Comparison of ENCODE assay signal across 32 cellular contexts in genomic region chr22:24319451-24319850, GRCh38. TPM values are rescaled to one million over a fixed set of nuclear protein-coding genes. Genes with fewer than 3 reads are reported as not detected.
DNase-seq lines count a peak whose midpoint lies in the region; ATAC-seq, FAIRE-seq and TF ChIP-seq lines count a peak whose summit lies in the region.
"Had no signal": no experiment of that assay in that cellular context is flagged by ENCODE, and none has a peak within 500 bp of the region (broad histone marks: within the 10 kb centered on the region; RNA-seq: fewer than 3 reads in every experiment).

No MANE protein-coding gene starts in this region.

- H3K4me3 Mint-ChIP-seq in CD8-positive, alpha-beta T cell, result no peak overlapping the region
- H3K4me3 Mint-ChIP-seq: activated CD4-positive, alpha-beta memory T cell treated with anti-CD3 and anti-CD28 coated beads, Interleukin-2, amount 10 ng/mL, durations not matched to agents 7 days and 5 days; central memory CD8-positive, alpha-beta T cell; mesothelial cell of epicardium; naive thymus-derived CD4-positive, alpha-beta T cell; stimulated activated naive B cell treated with anti-CD40 and anti-IgM and Interleukin-4, amounts not matched to agents 10 μg/mL and 1 μg/mL and 100 μg/mL, for 72 hours had no signal

- H3K9ac ChIP-seq in HepG2 (ENCODE audit: insufficient read depth, low read depth, low read length), result no peak overlapping the region
- H3K9ac ChIP-seq: BLaER1 treated with 17β-estradiol and CSF1 and Interleukin-3, amounts not matched to agents 10 nM and 100 nM had no signal

- no peak for TF ChIP-seq EP300 in HepG2 (IDR thresholded peaks at IDR 0.05; ENCODE audit: low read depth in 2 of 2, low read length in 2 of 2)
- TF ChIP-seq EP300 in HepG2 (CRISPR knock-in tag; IDR thresholded peaks at IDR 0.05; ENCODE audit: borderline replicate concordance), result no peak

- FAIRE-seq in HepG2 (lab: Jason Lieb, UNC), result no peak

- H3K4me2 ChIP-seq in HepG2 (ENCODE audit: low read depth, low read length), result no peak overlapping the region
- H3K4me2 ChIP-seq: BLaER1 treated with 17β-estradiol and CSF1 and Interleukin-3, amounts not matched to agents 10 nM and 100 nM had no signal

- no peaks in the 10 kb centered on the region for H3K27me3 ChIP-seq in CD8-positive, alpha-beta T cell (ENCODE audit: insufficient read depth, low read length)
- H3K27me3 ChIP-seq in RWPE2 (ENCODE audit: insufficient read depth, poor library complexity, severe bottlenecking) (no peaks in the 10 kb centered on the region), HepG2 (ENCODE audit: control insufficient read depth in 1 of 2, insufficient read depth in 2 of 2, low read length in 2 of 2) (no peaks in the 10 kb centered on the region)
- H3K27me3 ChIP-seq: BLaER1 treated with 17β-estradiol and CSF1 and Interleukin-3, amounts not matched to agents 10 nM and 100 nM; gastroesophageal sphincter; left lung; testis; uterus had no signal

- H3K27me3 Mint-ChIP-seq in CD8-positive, alpha-beta T cell (ENCODE audit: low read depth), result no peaks in the 10 kb centered on the region
- H3K27me3 Mint-ChIP-seq: activated CD4-positive, alpha-beta memory T cell treated with anti-CD3 and anti-CD28 coated beads, Interleukin-2, amount 10 ng/mL, durations not matched to agents 7 days and 5 days; central memory CD8-positive, alpha-beta T cell; naive thymus-derived CD4-positive, alpha-beta T cell; stimulated activated naive B cell treated with anti-CD40 and anti-IgM and Interleukin-4, amounts not matched to agents 10 μg/mL and 1 μg/mL and 100 μg/mL, for 72 hours had no signal

- H3K79me2 ChIP-seq in HepG2 (ENCODE audit: insufficient read depth, low read length), result no peaks in the 10 kb centered on the region

- CTCF ChIA-PET in CD8-positive, alpha-beta T cell (lab: Charles Lee), result no interaction called here
- CTCF ChIA-PET in HepG2 (lab: Yijun Ruan, JAX; ENCODE audit: low intra/inter-chr PET ratio, low total read pairs), result no interaction called here

- H3K9me3 ChIP-seq in CD8-positive, alpha-beta T cell (ENCODE audit: low read length), result no peaks in the 10 kb centered on the region
- H3K9me3 ChIP-seq in RWPE2 (ENCODE audit: severe bottlenecking) (no peaks in the 10 kb centered on the region), HepG2 (ENCODE audit: low read length) (no peaks in the 10 kb centered on the region)
- H3K9me3 ChIP-seq: gastroesophageal sphincter, left lung, testis, uterus had no signal

- peak overlapping the region; percentile 63 for H3K27ac Mint-ChIP-seq in CD8-positive, alpha-beta T cell
- H3K27ac Mint-ChIP-seq: activated CD4-positive, alpha-beta memory T cell treated with anti-CD3 and anti-CD28 coated beads, Interleukin-2, amount 10 ng/mL, durations not matched to agents 7 days and 5 days; mesothelial cell of epicardium had no signal

- in situ Hi-C loops in HepG2 (cut with HindIII; ENCODE audit: extremely low pct_ligation_motif_present, low pct_unique_long_range_greater_than_20kb), result no loop called here

- no peak overlapping the region for H3K4me3 ChIP-seq in CD8-positive, alpha-beta T cell (ENCODE audit: low read depth, low read length)
- no peak overlapping the region for H3K4me3 ChIP-seq in RWPE2 (ENCODE audit: severe bottlenecking)
- H3K4me3 ChIP-seq in choroid plexus epithelial cell (ENCODE audit: low read depth, low read length), result no peak overlapping the region
- H3K4me3 ChIP-seq in HepG2 (replicated peaks in 1 of 3; ENCODE audit: insufficient read depth in 1 of 3, low read depth in 2 of 3, low read length in 3 of 3), result no peak overlapping the region
- H3K4me3 ChIP-seq: BLaER1 treated with 17β-estradiol and CSF1 and Interleukin-3, amounts not matched to agents 10 nM and 100 nM; gastroesophageal sphincter; left lung; testis; uterus had no signal

- H3K36me3 Mint-ChIP-seq in CD8-positive, alpha-beta T cell, result peaks cover 68% of the 10 kb centered on the region

- no peak for DNase-seq in CD8-positive, alpha-beta T cell
- DNase-seq in RWPE2 (ENCODE audit: low spot score) (no peak), choroid plexus epithelial cell (ENCODE audit: low read depth) (peak; percentile 48), lung microvascular endothelial cell (ENCODE audit: low read depth in 2 of 2) (peak; percentile 65 to 96), cerebellum (ENCODE audit: low spot score) (no peak), HepG2 (ENCODE audit: low spot score) (no peak), NCI-H69 (lab: John Stamatoyannopoulos, UW) (no peak)
- no peak for DNase-seq in activated effector memory CD4-positive, alpha-beta T cell treated with Interleukin-2 at 50 U/mL for 16 hours
- DNase-seq: activated CD4-positive, alpha-beta memory T cell treated with anti-CD3 and anti-CD28 coated beads, Interleukin-2, amount 10 ng/mL, durations not matched to agents 7 days and 5 days; activated CD4-positive, CD25-positive, alpha-beta regulatory T cell; activated T-cell treated with anti-CD3 and anti-CD28 coated beads for 4 hours; erythroblast; hypothalamus; KBM-7; left lung; MM.1S; naive thymus-derived CD4-positive, alpha-beta T cell; NCI-H1417 treated with DMSO at 0.1 percent for 48 hours; NCI-H446; OCI-M1; right cardiac atrium; Right ventricle myocardium superior; stimulated activated CD4-positive, alpha-beta T cell treated with anti-CD3 and anti-CD28 coated beads, Interleukin-4, amount 100 ng/mL, for 1 hour; stimulated activated naive B cell treated with anti-CD40 and anti-IgM and Interleukin-4, amounts not matched to agents 10 μg/mL and 1 μg/mL and 100 μg/mL, for 72 hours; T1000; testis; uterus had no signal

- no peak for ATAC-seq in CD8-positive, alpha-beta T cell
- ATAC-seq in RWPE2 (ENCODE audit: low read depth), result peak; percentile 64; the same call in 1 of the 3 replicates
- no peak for ATAC-seq in HepG2
- ATAC-seq: gastroesophageal sphincter; HCT116; left lung; naive thymus-derived CD4-positive, alpha-beta T cell; right cardiac atrium; stimulated activated naive B cell treated with anti-CD40 and anti-IgM and Interleukin-4, amounts not matched to agents 10 μg/mL and 1 μg/mL and 100 μg/mL, for 72 hours had no signal

- H3K27ac ChIP-seq in CD8-positive, alpha-beta T cell (ENCODE audit: low read depth, low read length), result no peak overlapping the region
- H3K27ac ChIP-seq in RWPE2 (ENCODE audit: poor library complexity, severe bottlenecking), result no peak overlapping the region
- H3K27ac ChIP-seq in HepG2 (ENCODE audit: extremely low read length, insufficient read depth, low read length), result no peak overlapping the region
- H3K27ac ChIP-seq: BLaER1 treated with 17β-estradiol and CSF1 and Interleukin-3, amounts not matched to agents 10 nM and 100 nM; gastroesophageal sphincter; left lung; testis; uterus had no signal

- WGBS in HepG2 (ENCODE audit: low lambda C conversion rate), result 99% methylated on average over 3 of the region's 3 CpGs

- POLR2A ChIA-PET in CD8-positive, alpha-beta T cell (lab: Charles Lee), result no interaction called here
- POLR2A ChIA-PET in HepG2 (lab: Yijun Ruan, JAX), result no interaction called here

- BruUV-seq in HepG2 (replicated peaks; lab: Mats Ljungman, UMichigan), result no TSS peak

- H3K36me3 ChIP-seq in CD8-positive, alpha-beta T cell (ENCODE audit: insufficient read depth, low read length), result peaks cover 26% of the 10 kb centered on the region
- peaks cover 66% of the 10 kb centered on the region for H3K36me3 ChIP-seq in RWPE2 (ENCODE audit: low read depth)
- peaks cover 13 to 48% of the 10 kb centered on the region in 2 experiments for H3K36me3 ChIP-seq in HepG2 (replicated peaks in 1 of 2; ENCODE audit: control insufficient read depth in 1 of 2, insufficient read depth in 2 of 2, low read length in 2 of 2)
- H3K36me3 ChIP-seq: uterus had no signal

- H2AFZ ChIP-seq in HepG2 (ENCODE audit: low read length), result no peak overlapping the region

- H3K4me1 Mint-ChIP-seq in CD8-positive, alpha-beta T cell (ENCODE audit: low read depth), result peaks cover 4% of the 10 kb centered on the region
- H3K4me1 Mint-ChIP-seq: central memory CD8-positive, alpha-beta T cell; mesothelial cell of epicardium had no signal

- H3K4me1 ChIP-seq in CD8-positive, alpha-beta T cell (ENCODE audit: insufficient read depth, low read length), result no peaks in the 10 kb centered on the region
- no peaks in the 10 kb centered on the region for H3K4me1 ChIP-seq in RWPE2 (ENCODE audit: insufficient read depth, poor library complexity, severe bottlenecking)
- H3K4me1 ChIP-seq in HepG2 (ENCODE audit: insufficient read depth, low read length), result peaks cover 34% of the 10 kb centered on the region
- H3K4me1 ChIP-seq: testis, uterus had no signal

- H3K9me3 Mint-ChIP-seq in CD8-positive, alpha-beta T cell, result no peaks in the 10 kb centered on the region
- H3K9me3 Mint-ChIP-seq: activated CD4-positive, alpha-beta memory T cell treated with anti-CD3 and anti-CD28 coated beads, Interleukin-2, amount 10 ng/mL, durations not matched to agents 7 days and 5 days; central memory CD8-positive, alpha-beta T cell; naive thymus-derived CD4-positive, alpha-beta T cell; stimulated activated naive B cell treated with anti-CD40 and anti-IgM and Interleukin-4, amounts not matched to agents 10 μg/mL and 1 μg/mL and 100 μg/mL, for 72 hours had no signal

- intact Hi-C loops in CD8-positive, alpha-beta T cell (cut with DNase I, micrococcal nuclease), result no loop called here
- intact Hi-C loops in HepG2 (cut with micrococcal nuclease; ENCODE audit: unreplicated experiment), result no loop called here

- no peak for TF ChIP-seq RAD21 in HepG2 (CRISPR knock-in tag; IDR thresholded peaks at IDR 0.05)

- TF ChIP-seq POLR2A in HepG2 (IDR thresholded peaks at IDR 0.05; ENCODE audit: insufficient read depth in 1 of 2, low read depth in 2 of 2, low read length in 2 of 2), result no peak

- TF ChIP-seq CTCF in CD8-positive, alpha-beta T cell (IDR thresholded peaks at IDR 0.05), result no peak
- TF ChIP-seq CTCF in RWPE2 (IDR thresholded peaks at IDR 0.05; ENCODE audit: poor library complexity, severe bottlenecking) (no peak), choroid plexus epithelial cell (conservative IDR thresholded peaks at IDR 0.05; ENCODE audit: low read depth, low read length) (no peak), HepG2 (CRISPR knock-in tag; IDR thresholded peaks at IDR 0.05) (no peak)

- H4K20me1 ChIP-seq in HepG2 (ENCODE audit: insufficient read depth, low read length), result no peaks in the 10 kb centered on the region

RNA-seq across cellular contexts. Expression of gene SPECC1L, which starts 48.8 kb away (rescaled TPM):
- 10 to 100 TPM; 24.7 to 28.6 TPM for total RNA-seq in CD8-positive, alpha-beta T cell
- 39.7 and 74.0 TPM in 2 replicates for total RNA-seq in lung microvascular endothelial cell
- total RNA-seq in cerebellum, result 45.8 TPM
- total RNA-seq in HepG2 (2016; rRNA removed; fragmentation: Illumina TruSeq; extraction: Trizol), result 30.3 and 40.2 TPM in 2 replicates
- 12.7 and 19.1 TPM in 2 replicates for total RNA-seq in HepG2 (2016; cell fraction: cytosol; rRNA removed; fragmentation: Illumina TruSeq; extraction: Trizol; ENCODE audit: low read depth)
- total RNA-seq in HepG2 (2016; cell fraction: insoluble cytoplasmic fraction; rRNA removed; fragmentation: Illumina TruSeq; extraction: Trizol), result 29.7 and 36.7 TPM in 2 replicates
- total RNA-seq in HepG2 (2016; cell fraction: membrane; rRNA removed; fragmentation: Illumina TruSeq; extraction: Trizol), result 23.5 and 24.7 TPM in 2 replicates
- 33.2 and 38.0 TPM in 2 replicates for total RNA-seq in HepG2 (2016; cell fraction: nucleus; rRNA removed; fragmentation: Illumina TruSeq; extraction: Trizol)
- polyA plus RNA-seq in HepG2 (2011; rRNA removed), result 14.1 and 16.9 TPM in 2 replicates
- 12.5 and 14.6 TPM in 2 replicates for polyA plus RNA-seq in HepG2 (2011; cell fraction: cytosol; rRNA removed)
- 19.0 TPM in 2 replicates for polyA plus RNA-seq in HepG2 (2011; cell fraction: nucleus; rRNA removed)
- polyA plus RNA-seq in HepG2 (2012), result 20.4 and 20.6 TPM in 2 replicates
- polyA plus RNA-seq in HepG2 (2016; cell fraction: cytosol; fragmentation: Illumina TruSeq; extraction: Trizol; ENCODE audit: low read depth), result 1.7 and 1.8 TPM in 2 replicates
- 19.1 and 20.8 TPM in 2 replicates for polyA plus RNA-seq in HepG2 (2016; cell fraction: insoluble cytoplasmic fraction; fragmentation: Illumina TruSeq; extraction: Trizol; ENCODE audit: low read depth)
- 5.1 and 5.2 TPM in 2 replicates for polyA plus RNA-seq in HepG2 (2016; cell fraction: membrane; fragmentation: Illumina TruSeq; extraction: Trizol; ENCODE audit: low read depth)
- polyA plus RNA-seq in HepG2 (2016; cell fraction: nucleus; fragmentation: Illumina TruSeq; extraction: Trizol; ENCODE audit: insufficient read depth, low read depth), result 22.8 and 26.2 TPM in 2 replicates
- 22.4 and 26.6 TPM in 2 replicates for polyA minus RNA-seq in HepG2 (2011; rRNA and poly(A)+ RNA removed; ENCODE audit: low replicate concordance)
- 16.9 and 23.3 TPM in 2 replicates for polyA minus RNA-seq in HepG2 (2011; cell fraction: cytosol; rRNA and poly(A)+ RNA removed)
- 43.5 and 49.4 TPM in 2 replicates for polyA minus RNA-seq in HepG2 (2011; cell fraction: nucleus; rRNA and poly(A)+ RNA removed)

Comparison
In these comparisons a context has a peak if more than half of its experiments do, and no peak if none do; other contexts are left out.
1. DNase-seq: peak in choroid plexus epithelial cell (single experiment) and lung microvascular endothelial cell (2 of 2); none in CD8-positive, alpha-beta T cell (0 of 7), RWPE2 (single experiment), cerebellum (single experiment), activated effector memory CD4-positive, alpha-beta T cell treated with Interleukin-2 at 50 U/mL for 16 hours (single experiment), HepG2 (single experiment) and NCI-H69 (single experiment).